14 cellular contexts compared by ENCODE assay signal in the genomic region with DNA sequence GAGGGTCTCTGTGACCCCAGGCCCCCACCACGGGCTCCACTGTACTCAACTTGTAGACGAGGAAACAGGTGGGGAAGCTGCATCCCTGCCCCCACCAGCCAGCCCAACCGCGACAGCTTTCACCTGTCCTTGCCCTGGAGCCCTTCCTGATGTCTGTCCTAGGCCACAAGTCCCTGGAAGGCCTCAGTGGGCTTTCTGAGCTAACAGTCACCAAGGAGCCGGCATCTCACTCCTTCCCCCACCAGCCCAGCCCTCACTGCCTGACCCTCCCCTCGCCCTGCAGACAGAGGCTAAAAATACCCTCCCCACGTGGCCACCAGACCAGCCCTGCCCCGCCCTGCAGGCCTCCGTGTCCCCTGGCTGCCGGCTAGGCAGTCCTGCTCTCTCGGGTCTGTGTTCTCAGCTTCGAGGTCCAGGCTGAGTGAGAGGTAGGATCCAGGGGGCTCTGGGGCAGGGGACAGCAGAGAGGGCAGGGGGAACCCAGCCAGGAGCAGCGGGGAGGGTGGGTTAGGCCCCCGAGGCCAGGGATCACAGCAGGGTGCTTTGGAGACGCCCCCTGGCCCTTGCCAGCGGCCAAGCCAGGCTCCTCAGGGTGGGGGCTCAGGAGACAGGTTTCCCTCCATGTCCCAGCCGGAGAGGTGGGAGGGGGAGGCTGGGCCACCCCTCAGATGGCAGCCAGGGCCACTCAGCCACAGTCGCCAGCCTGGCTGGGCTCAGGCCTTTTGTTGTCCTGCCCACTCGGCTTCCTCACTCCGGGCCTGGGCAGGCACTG. TPM values are rescaled to one million over a fixed set of nuclear protein-coding genes. Genes with fewer than 3 reads are reported as not detected.
A peak's percentile ranks its signal among the peaks of the same experiment; 100 is the strongest.
DNase-seq lines count a peak whose midpoint lies in the region; ATAC-seq, FAIRE-seq and TF ChIP-seq lines count a peak whose summit lies in the region.
"Had no signal": no experiment of that assay in that cellular context is flagged by ENCODE, and none has a peak within 500 bp of the region (broad histone marks: within the 10 kb centered on the region; RNA-seq: fewer than 3 reads in every experiment).

A gene with protein sequence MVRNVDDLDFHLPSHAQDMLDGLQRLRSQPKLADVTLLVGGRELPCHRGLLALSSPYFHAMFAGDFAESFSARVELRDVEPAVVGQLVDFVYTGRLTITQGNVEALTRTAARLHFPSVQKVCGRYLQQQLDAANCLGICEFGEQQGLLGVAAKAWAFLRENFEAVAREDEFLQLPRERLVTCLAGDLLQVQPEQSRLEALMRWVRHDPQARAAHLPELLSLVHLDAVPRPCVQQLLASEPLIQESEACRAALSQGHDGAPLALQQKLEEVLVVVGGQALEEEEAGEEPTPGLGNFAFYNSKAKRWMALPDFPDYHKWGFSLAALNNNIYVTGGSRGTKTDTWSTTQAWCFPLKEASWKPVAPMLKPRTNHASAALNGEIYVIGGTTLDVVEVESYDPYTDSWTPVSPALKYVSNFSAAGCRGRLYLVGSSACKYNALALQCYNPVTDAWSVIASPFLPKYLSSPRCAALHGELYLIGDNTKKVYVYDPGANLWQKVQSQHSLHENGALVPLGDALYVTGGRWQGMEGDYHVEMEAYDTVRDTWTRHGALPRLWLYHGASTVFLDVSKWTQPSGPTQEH (plus strand): TSS at position 338 of the 772 bp plus-strand sequence. CDS start 2,087 bp downstream, outside the sequence.

- H3K4me2 ChIP-seq in H1 (ENCODE audit: insufficient read depth in 1 of 2, low read depth in 2 of 2, low read length in 2 of 2) = no peak within 1 kb of the TSS

- H3K27ac ChIP-seq in H1 (ENCODE audit: low read depth, low read length) (no peak within 1 kb of the TSS), lower lobe of right lung (no peak within 1 kb of the TSS), tibial artery (peak within 1 kb of the TSS; percentile 71 to 91)

- no peaks in the 10 kb centered on the region for H3K27me3 ChIP-seq in H1 (replicated peaks in 1 of 4; ENCODE audit: control insufficient read depth in 3 of 4, extremely low read depth in 1 of 4, insufficient read depth in 3 of 4, low read length in 3 of 4)
- H3K27me3 ChIP-seq in lower lobe of right lung (ENCODE audit: low read depth) = no peaks in the 10 kb centered on the region
- no peaks in the 10 kb centered on the region for H3K27me3 ChIP-seq in tibial artery

- no peak within 1 kb of the TSS for H4K91ac ChIP-seq in H1 (replicated peaks; ENCODE audit: insufficient read length, low read length)

- POLR2A ChIA-PET in H1 (lab: Charles Lee; ENCODE audit: partially characterized antibody) = interaction anchor here (0.9 to 1.7 kb wide), 4 partner anchors 8 to 39 kb away, joined by 3 to 5 read pairs (median 4); a partner anchor contains a TSS

- no peak within 1 kb of the TSS for H2BK12ac ChIP-seq in H1 (ENCODE audit: low read depth, low read length)

- H2BK5ac ChIP-seq in H1 (ENCODE audit: low read depth, low read length) = no peak within 1 kb of the TSS

- TF ChIP-seq EP300 in H1 (IDR thresholded peaks at IDR 0.05; ENCODE audit: borderline replicate concordance in 1 of 2, low read depth in 2 of 2, low read length in 2 of 2) = no peak

- H3K9ac ChIP-seq in H1 (replicated peaks in 1 of 4; ENCODE audit: extremely low read depth in 1 of 4, low read depth in 3 of 4, low read length in 3 of 4) = no peak within 1 kb of the TSS

- 87% methylated on average over 15 of the region's 20 CpGs; no CpG with 5 or more reads in 1 of the 2 experiments for WGBS in H1 (ENCODE audit: extremely low coverage in 1 of 2, insufficient coverage in 1 of 2, insufficient read length in 1 of 2, insufficient replicate concordance in 2 of 2, low coverage in 1 of 2, low lambda C conversion rate in 2 of 2, missing lambda C conversion rate in 1 of 2), 2 experiments

- H3K14ac ChIP-seq in H1 (ENCODE audit: insufficient read length) = no peak within 1 kb of the TSS

- no peak within 1 kb of the TSS; the same call in 1 of the 2 replicates for H2AFZ ChIP-seq in H1 (ENCODE audit: low read length)

- DNase-seq in NB4 (ENCODE audit: low read depth) = peak; percentile 63
- DNase-seq in H1 (ENCODE audit: low read depth in 1 of 2, low spot score in 2 of 2) = no peak
- no peak for DNase-seq in lower lobe of right lung
- DNase-seq in tibial artery = peak; percentile 57 to 92
- no peak for DNase-seq in SW 1271 (lab: John Stamatoyannopoulos, UW)
- no peak for DNase-seq in T1000 (lab: John Stamatoyannopoulos, UW)
- DNase-seq: activated CD4-positive, alpha-beta T cell treated with anti-CD3 and anti-CD28 coated beads, Interleukin-2, amount 50 U/mL, for 48 hours; CD8-positive, alpha-beta T cell; HFFc6; NCI-H2107; T-helper 9 cell had no signal

- H3K23me2 ChIP-seq in H1 (ENCODE audit: low read depth, low read length) = no peaks in the 10 kb centered on the region

- H4K5ac ChIP-seq in H1 (ENCODE audit: insufficient read length, low read depth, low read length) = no peak within 1 kb of the TSS

- H3K36me3 ChIP-seq in H1 (ENCODE audit: control insufficient read depth in 2 of 4, insufficient read depth in 4 of 4, low read length in 3 of 4) (no peaks in the 10 kb centered on the region), lower lobe of right lung (no peaks in the 10 kb centered on the region), tibial artery (peaks cover 8 to 9% (median 8%) of the 10 kb centered on the region in 3 donors)

- H3K4ac ChIP-seq in H1 (replicated peaks; ENCODE audit: insufficient read length, low read depth, low read length) = peak within 1 kb of the TSS; percentile 38

- no peak within 1 kb of the TSS for H3K23ac ChIP-seq in H1 (ENCODE audit: insufficient read length)

- no peak within 1 kb of the TSS for H2BK20ac ChIP-seq in H1 (ENCODE audit: low read length)

- H3K56ac ChIP-seq in H1 (replicated peaks; ENCODE audit: insufficient read length, low read depth, low read length) = no peak within 1 kb of the TSS

- ATAC-seq in lower lobe of right lung (no peak), GM21717 (IDR thresholded peaks at IDR 0.05; ENCODE audit: unreplicated experiment) (no peak)
- ATAC-seq: CD8-positive, alpha-beta T cell; Panc1 had no signal

- FAIRE-seq in H1 (lab: Jason Lieb, UNC) = no peak

- no peak within 1 kb of the TSS for H3K4me3 ChIP-seq in NB4 (ENCODE audit: low read depth, low read length)
- H3K4me3 ChIP-seq in H1 (ENCODE audit: extremely low read depth in 1 of 4, insufficient read depth in 2 of 4, low read depth in 3 of 4, low read length in 4 of 4) = no peak within 1 kb of the TSS
- peak within 1 kb of the TSS; percentile 27 for H3K4me3 ChIP-seq in lower lobe of right lung
- peak within 1 kb of the TSS; percentile 58 to 64 for H3K4me3 ChIP-seq in tibial artery

- no peaks in the 10 kb centered on the region for H3K79me2 ChIP-seq in H1 (ENCODE audit: control insufficient read depth in 1 of 2, insufficient read depth in 2 of 2, low read length in 2 of 2)

- no peak within 1 kb of the TSS for H2AK5ac ChIP-seq in H1 (ENCODE audit: low read depth, low read length)

- 0 out of 2 replicates have a peak within 1 kb of the TSS, but pooled peaks have one; percentile 5 for H2BK15ac ChIP-seq in H1 (ENCODE audit: low read length)

- no peak for TF ChIP-seq RAD21 in H1 (IDR thresholded peaks at IDR 0.05 in 1 of 2, conservative IDR thresholded peaks at IDR 0.05 in 1 of 2; ENCODE audit: low read depth in 2 of 2, low read length in 2 of 2)

- H3K18ac ChIP-seq in H1 (ENCODE audit: extremely low read depth, low read length) = no peak within 1 kb of the TSS

- intact Hi-C loops in lower lobe of right lung (cut with DNase I) (no loop called here), tibial artery (cut with DNase I; ENCODE audit: low total_unique reads) (loop anchor here (5.0 kb wide), 1 partner anchor 281 kb away; a partner anchor contains a TSS)

- H4K8ac ChIP-seq in H1 (ENCODE audit: extremely low read depth, insufficient read depth, low read length) = peak within 1 kb of the TSS; percentile 74

- H3K9me3 ChIP-seq in H1 (ENCODE audit: insufficient read depth in 2 of 2, low read depth in 1 of 2, low read length in 1 of 2) (no peaks in the 10 kb centered on the region), lower lobe of right lung (no peaks in the 10 kb centered on the region), tibial artery (no peaks in the 10 kb centered on the region)

- TF ChIP-seq POLR2A in NB4 (IDR thresholded peaks at IDR 0.05; ENCODE audit: extremely low read depth, insufficient read length) = no peak
- TF ChIP-seq POLR2A in H1 (IDR thresholded peaks at IDR 0.05; ENCODE audit: control extremely low read depth in 1 of 2, low read depth in 2 of 2, low read length in 2 of 2) = no peak

- no peak for TF ChIP-seq CTCF in NB4 (IDR thresholded peaks at IDR 0.05; ENCODE audit: low read depth, low read length)
- no peak for TF ChIP-seq CTCF in H1 (IDR thresholded peaks at IDR 0.05; ENCODE audit: control extremely low read depth in 1 of 3, insufficient read depth in 1 of 3, low read depth in 1 of 3, low read length in 3 of 3)
- TF ChIP-seq CTCF in lower lobe of right lung (IDR thresholded peaks at IDR 0.05) = no peak
- no peak for TF ChIP-seq CTCF in tibial artery (IDR thresholded peaks at IDR 0.05)

- CTCF ChIA-PET in H1 (lab: Charles Lee; ENCODE audit: partially characterized antibody) = interaction anchor here (0.6 to 7.1 kb wide), 36 partner anchors 9 to 650 kb away, joined by 3 to 72 read pairs (median 4); a partner anchor contains a TSS

- H3K4me1 ChIP-seq in H1 (replicated peaks in 1 of 4; ENCODE audit: control insufficient read depth in 3 of 4, insufficient read depth in 4 of 4, low read length in 3 of 4) = no peaks in the 10 kb centered on the region
- peaks cover 19% of the 10 kb centered on the region for H3K4me1 ChIP-seq in lower lobe of right lung
- peaks cover 0 to 73% (median 61%) of the 10 kb centered on the region in 4 donors for H3K4me1 ChIP-seq in tibial artery

- no peaks in the 10 kb centered on the region for H4K20me1 ChIP-seq in H1 (replicated peaks in 1 of 2; ENCODE audit: control insufficient read depth in 1 of 2, insufficient read depth in 2 of 2, low read length in 2 of 2)

- H3K79me1 ChIP-seq in H1 (ENCODE audit: low read depth, low read length) = no peaks in the 10 kb centered on the region

- no peak within 1 kb of the TSS for H2BK120ac ChIP-seq in H1 (replicated peaks; ENCODE audit: low read depth, low read length)

TF ChIP-seq in H1, 55 proteins besides CTCF, POLR2A, EP300 and RAD21 (continues in another document):
- no peak for TF ChIP-seq TBP (IDR thresholded peaks at IDR 0.05; ENCODE audit: low read depth, low read length)

RNA-seq across cellular contexts. Expression of the gene that starts here (rescaled TPM):
- total RNA-seq in H1 (2021; fragmentation: NEBNext Ultra II Directional; extraction: Animal tissue kit (Norgen Biotek cat#: 25700)) = 0.08 TPM in 1 of 2 replicates, not detected in the other
- polyA plus RNA-seq in H1 (2011; rRNA removed) = 0.03 TPM in 1 of 2 replicates, not detected in the other
- 0.01 TPM for polyA plus RNA-seq in H1 (2011; cell fraction: cytosol; rRNA removed)
- 0.07 TPM for polyA plus RNA-seq in H1 (2011; cell fraction: nucleus; rRNA removed)
- not detected in 4 replicates for polyA plus RNA-seq in H1 (2012, experiment 1 of 2)
- not detected for polyA plus RNA-seq in H1 (2012, experiment 2 of 2)
- not detected for polyA plus RNA-seq in H1 (2013, experiment 1 of 2)
- not detected for polyA plus RNA-seq in H1 (2013, experiment 2 of 2)
- not detected in 2 replicates for polyA minus RNA-seq in H1 (2011; rRNA and poly(A)+ RNA removed)
- polyA minus RNA-seq in H1 (2011; cell fraction: cytosol; rRNA and poly(A)+ RNA removed) = not detected
- not detected for polyA minus RNA-seq in H1 (2011; cell fraction: nucleus; rRNA and poly(A)+ RNA removed)
- 0.71 TPM for total RNA-seq in lower lobe of right lung
- total RNA-seq: CD8-positive, alpha-beta T cell; pulmonary artery endothelial cell had no signal

Comparison
In these comparisons a context has a peak if more than half of its experiments do, and no peak if none do; other contexts are left out.
1. DNase-seq: peak in NB4 (single experiment) and tibial artery (2 of 2); none in H1 (0 of 2), lower lobe of right lung (single experiment), SW 1271 (0 of 2) and T1000 (single experiment).
2. H3K4me3 ChIP-seq: peak in lower lobe of right lung (single experiment) and tibial artery (2 of 2); none in NB4 (single experiment) and H1 (0 of 4).
3. H3K27ac ChIP-seq: peak in tibial artery (2 of 2); none in H1 (single experiment) and lower lobe of right lung (single experiment).